ENCODE assay signal across 9 cellular contexts in the genomic region with DNA sequence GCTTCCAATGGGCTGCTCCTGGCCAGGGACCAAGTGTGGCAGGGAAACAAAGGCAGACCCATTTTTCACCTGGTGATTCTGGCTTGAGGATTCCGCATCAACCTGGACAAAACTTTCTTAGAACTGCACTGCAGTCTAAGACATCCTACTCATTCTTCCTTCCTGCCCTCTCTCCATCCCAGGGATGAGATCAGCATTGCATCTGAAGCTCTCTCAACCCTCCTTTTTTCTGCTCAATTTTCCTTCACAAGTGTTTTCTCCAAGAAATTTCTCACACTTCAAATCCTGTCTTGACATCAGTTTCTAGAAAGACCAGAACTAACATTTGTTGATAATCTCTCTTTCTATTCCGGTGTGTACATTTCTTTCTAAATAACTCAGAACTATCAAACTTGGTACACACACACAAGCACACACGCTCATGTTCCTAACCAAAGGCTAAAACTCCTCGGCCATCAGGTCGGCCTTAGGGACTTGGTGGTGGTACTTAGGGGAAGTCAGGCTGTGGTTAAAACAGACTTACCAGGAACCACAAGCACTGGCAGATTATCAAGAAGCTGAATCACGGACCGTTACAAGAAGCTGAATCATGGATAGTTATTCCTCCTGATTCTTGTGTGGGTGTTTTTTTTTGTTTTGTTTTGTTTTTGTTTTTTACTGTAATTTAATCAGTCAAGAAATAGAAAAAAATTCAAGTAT. TPM values are rescaled to one million over a fixed set of nuclear protein-coding genes. Genes with fewer than 3 reads are reported as not detected.
DNase-seq lines count a peak whose midpoint lies in the region; ATAC-seq and TF ChIP-seq lines count a peak whose summit lies in the region.
"Had no signal": no experiment of that assay in that cellular context is flagged by ENCODE, and none has a peak within 500 bp of the region (broad histone marks: within the 10 kb centered on the region; RNA-seq: fewer than 3 reads in every experiment).

No MANE protein-coding gene starts in this region.

- H3K36me3 ChIP-seq in mesodermal cell (ENCODE audit: control insufficient read depth, insufficient read depth, low read length) (no peaks in the 10 kb centered on the region), right atrium auricular region (no peaks in the 10 kb centered on the region)

- H3K9me3 ChIP-seq in mesodermal cell (ENCODE audit: control insufficient read depth, low read length): no peaks in the 10 kb centered on the region
- H3K9me3 ChIP-seq in right atrium auricular region: no peaks in the 10 kb centered on the region
- H3K9me3 ChIP-seq in T-helper 17 cell (ENCODE audit: control insufficient read depth, low read length, poor library complexity, severe bottlenecking): no peaks in the 10 kb centered on the region

- CTCF ChIA-PET in Calu3 (lab: Charles Lee): interaction anchor here (2.0 kb wide), 1 partner anchor 20 kb away, joined by 6 read pairs; no protein-coding TSS in a partner anchor

- no peaks in the 10 kb centered on the region for H3K27me3 Mint-ChIP-seq in Calu3 (ENCODE audit: unreplicated experiment)
- H3K27me3 Mint-ChIP-seq in activated T-helper 1 cell treated with anti-CD3 and anti-CD28 coated beads, Interleukin-12 subunit alpha, Interleukin-12 subunit beta, Interleukin-2, Interleukin-4 antibody, amounts not matched to agents 30 ng/mL and 10 ng/mL and 1 ng/mL, durations not matched to agents 14 hours and 24 hours and 36 hours (ENCODE audit: insufficient read depth): peaks cover 10% of the 10 kb centered on the region
- peaks cover 23% of the 10 kb centered on the region for H3K27me3 Mint-ChIP-seq in T-helper 17 cell

- peak overlapping the region; percentile 6 for H3K27ac Mint-ChIP-seq in Calu3 (ENCODE audit: unreplicated experiment)
- H3K27ac Mint-ChIP-seq in activated T-helper 1 cell treated with anti-CD3 and anti-CD28 coated beads, Interleukin-12 subunit alpha, Interleukin-12 subunit beta, Interleukin-2, Interleukin-4 antibody, amounts not matched to agents 30 ng/mL and 10 ng/mL and 1 ng/mL, durations not matched to agents 14 hours and 24 hours and 36 hours: peak overlapping the region; percentile 49
- H3K27ac Mint-ChIP-seq in T-helper 17 cell: no peak overlapping the region

- intact Hi-C loops in Calu3 (cut with micrococcal nuclease; ENCODE audit: unreplicated experiment): no loop called here
- intact Hi-C loops in activated T-helper 1 cell treated with anti-CD3 and anti-CD28 coated beads, Interleukin-12 subunit alpha, Interleukin-12 subunit beta, Interleukin-2, Interleukin-4 antibody, amounts not matched to agents 30 ng/mL and 10 ng/mL and 1 ng/mL, durations not matched to agents 14 hours and 24 hours and 36 hours (cut with micrococcal nuclease): loop anchor here (2.0 kb wide), 1 partner anchor 21 kb away; a partner anchor contains a TSS
- intact Hi-C loops in posterior cingulate gyrus (cut with DNase I): no loop called here

- no peaks in the 10 kb centered on the region for H3K9me3 Mint-ChIP-seq in Calu3 (ENCODE audit: low read depth, unreplicated experiment)
- H3K9me3 Mint-ChIP-seq in activated T-helper 1 cell treated with anti-CD3 and anti-CD28 coated beads, Interleukin-12 subunit alpha, Interleukin-12 subunit beta, Interleukin-2, Interleukin-4 antibody, amounts not matched to agents 30 ng/mL and 10 ng/mL and 1 ng/mL, durations not matched to agents 14 hours and 24 hours and 36 hours: no peaks in the 10 kb centered on the region

- H3K4me3 ChIP-seq in mesodermal cell (ENCODE audit: extremely low read depth, insufficient read depth, low read length, poor library complexity, severe bottlenecking) (no peak overlapping the region), right atrium auricular region (no peak overlapping the region)
- H3K4me3 ChIP-seq: SK-N-MC had no signal

- ATAC-seq in GM19324 (IDR thresholded peaks at IDR 0.05; ENCODE audit: low FRiP score, unreplicated experiment) (no peak), T-helper 17 cell (no peak)

- H3K4me1 ChIP-seq in mesodermal cell (ENCODE audit: control insufficient read depth, insufficient read depth, low read length, poor library complexity, severe bottlenecking) (peaks cover 8% of the 10 kb centered on the region), right atrium auricular region (no peaks in the 10 kb centered on the region)

- DNase-seq in Calu3 (peak; percentile 18), HS-27A (ENCODE audit: low read depth) (peak; percentile 82), posterior cingulate gyrus (no peak), right atrium auricular region (ENCODE audit: low spot score) (no peak), T-helper 17 cell (no peak)
- DNase-seq in activated T-helper 1 cell treated with anti-CD3 and anti-CD28 coated beads, Interleukin-12 subunit alpha, Interleukin-12 subunit beta, Interleukin-2, Interleukin-4 antibody, amounts not matched to agents 30 ng/mL and 10 ng/mL and 1 ng/mL, durations not matched to agents 14 hours and 24 hours and 36 hours (ENCODE audit: low spot score): no peak

- no peak overlapping the region for H3K4me3 Mint-ChIP-seq in Calu3 (ENCODE audit: low read depth, unreplicated experiment)
- H3K4me3 Mint-ChIP-seq in activated T-helper 1 cell treated with anti-CD3 and anti-CD28 coated beads, Interleukin-12 subunit alpha, Interleukin-12 subunit beta, Interleukin-2, Interleukin-4 antibody, amounts not matched to agents 30 ng/mL and 10 ng/mL and 1 ng/mL, durations not matched to agents 14 hours and 24 hours and 36 hours: no peak overlapping the region
- no peak overlapping the region for H3K4me3 Mint-ChIP-seq in T-helper 17 cell

- BruUV-seq in Calu3 (replicated peaks; lab: Mats Ljungman, UMichigan): no TSS peak

- WGBS in mesodermal cell (ENCODE audit: insufficient coverage in 2 of 2), 2 experiments: 83 to 100% methylated on average over 2 to 6 of the region's 7 CpGs

- H3K27ac ChIP-seq in mesodermal cell (ENCODE audit: low read depth, low read length, severe bottlenecking): peak overlapping the region; percentile 33
- H3K27ac ChIP-seq in right atrium auricular region: no peak overlapping the region
- H3K27ac ChIP-seq: SK-N-MC had no signal

- no peaks in the 10 kb centered on the region for H3K27me3 ChIP-seq in right atrium auricular region

- no peak for TF ChIP-seq CTCF in Calu3 (IDR thresholded peaks at IDR 0.05; ENCODE audit: unreplicated experiment)
- no peak for TF ChIP-seq CTCF in right atrium auricular region (IDR thresholded peaks at IDR 0.05)

- no peaks in the 10 kb centered on the region for H3K36me3 Mint-ChIP-seq in Calu3 (ENCODE audit: insufficient read depth, unreplicated experiment)
- no peaks in the 10 kb centered on the region for H3K36me3 Mint-ChIP-seq in activated T-helper 1 cell treated with anti-CD3 and anti-CD28 coated beads, Interleukin-12 subunit alpha, Interleukin-12 subunit beta, Interleukin-2, Interleukin-4 antibody, amounts not matched to agents 30 ng/mL and 10 ng/mL and 1 ng/mL, durations not matched to agents 14 hours and 24 hours and 36 hours (ENCODE audit: low read depth)
- peaks cover 3% of the 10 kb centered on the region for H3K36me3 Mint-ChIP-seq in T-helper 17 cell (ENCODE audit: low read depth)

- peaks cover 12% of the 10 kb centered on the region for H3K4me1 Mint-ChIP-seq in Calu3 (ENCODE audit: low read depth, unreplicated experiment)
- H3K4me1 Mint-ChIP-seq in activated T-helper 1 cell treated with anti-CD3 and anti-CD28 coated beads, Interleukin-12 subunit alpha, Interleukin-12 subunit beta, Interleukin-2, Interleukin-4 antibody, amounts not matched to agents 30 ng/mL and 10 ng/mL and 1 ng/mL, durations not matched to agents 14 hours and 24 hours and 36 hours (ENCODE audit: low read depth): peaks cover 33% of the 10 kb centered on the region
- no peaks in the 10 kb centered on the region for H3K4me1 Mint-ChIP-seq in T-helper 17 cell

RNA-seq across cellular contexts. Expression of a gene that starts 21.0 kb away (rescaled TPM):
- total RNA-seq in Calu3 (2022): 51.7 and 55.1 TPM in 2 replicates
- total RNA-seq in activated T-helper 1 cell treated with anti-CD3 and anti-CD28 coated beads, Interleukin-12 subunit alpha, Interleukin-12 subunit beta, Interleukin-2, Interleukin-4 antibody, amounts not matched to agents 30 ng/mL and 10 ng/mL and 1 ng/mL, durations not matched to agents 14 hours and 24 hours and 36 hours: 0.05 and 0.18 TPM in 2 replicates
- 32.3 TPM for polyA plus RNA-seq in mesodermal cell (2013, experiment 1 of 2)
- 37.2 TPM for polyA plus RNA-seq in mesodermal cell (2013, experiment 2 of 2)
- total RNA-seq in right atrium auricular region: 10 to 100 TPM; 25.8 to 28.8 TPM
- 1 to 10 TPM in 1 of 2 donors, under 1 TPM in 1; 0.62 to 1.9 TPM for total RNA-seq in T-helper 17 cell

Comparison
In these comparisons a context has a peak if more than half of its experiments do, and no peak if none do; other contexts are left out.
1. DNase-seq: peak in Calu3 (single experiment) and HS-27A (single experiment); none in activated T-helper 1 cell treated with anti-CD3 and anti-CD28 coated beads, Interleukin-12 subunit alpha, Interleukin-12 subunit beta, Interleukin-2, Interleukin-4 antibody, amounts not matched to agents 30 ng/mL and 10 ng/mL and 1 ng/mL, durations not matched to agents 14 hours and 24 hours and 36 hours (single experiment), posterior cingulate gyrus (0 of 10), right atrium auricular region (single experiment) and T-helper 17 cell (0 of 3).
2. RNA of a gene that starts 21.0 kb away (total RNA-seq): 51.7 to 55.1 TPM in Calu3 and 25.8 to 28.8 TPM in right atrium auricular region; 0.62 to 1.9 TPM in T-helper 17 cell and 0.05 to 0.18 TPM in activated T-helper 1 cell treated with anti-CD3 and anti-CD28 coated beads, Interleukin-12 subunit alpha, Interleukin-12 subunit beta, Interleukin-2, Interleukin-4 antibody, amounts not matched to agents 30 ng/mL and 10 ng/mL and 1 ng/mL, durations not matched to agents 14 hours and 24 hours and 36 hours; every median in the first group is over 4 times any median in the second.